Comparison of ENCODE assay signal across 8 cellular contexts in the genomic region with DNA sequence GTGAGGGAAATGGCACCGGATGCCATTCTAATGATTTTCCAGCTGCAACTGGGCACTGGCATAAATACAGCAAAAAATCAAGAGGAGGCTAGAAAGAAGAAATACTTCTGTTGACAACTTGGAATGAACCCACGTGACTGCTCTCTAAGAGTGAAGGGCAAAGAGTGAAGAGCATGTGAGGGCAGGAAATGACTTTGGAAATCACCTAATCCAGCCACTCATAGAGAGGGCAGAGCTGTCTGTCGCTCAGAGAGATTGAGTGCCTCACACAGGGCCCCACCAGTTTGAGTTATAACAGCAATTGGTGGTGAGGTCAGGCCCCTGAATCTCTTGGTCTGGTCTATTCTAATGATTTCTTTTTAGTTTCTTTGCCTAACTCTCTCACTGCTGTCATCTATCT. TPM values are rescaled to one million over a fixed set of nuclear protein-coding genes. Genes with fewer than 3 reads are reported as not detected.
DNase-seq lines count a peak whose midpoint lies in the region; ATAC-seq and TF ChIP-seq lines count a peak whose summit lies in the region.

No MANE protein-coding gene starts in this region.

- no peaks in the 10 kb centered on the region for H3K9me3 ChIP-seq in body of pancreas
- no peaks in the 10 kb centered on the region for H3K9me3 ChIP-seq in uterus

- H3K27ac ChIP-seq in body of pancreas (peak overlapping the region in 3 of 4 donors; percentile 27 to 39 (median 31)), uterus (peak overlapping the region in 1 of 2 donors; percentile 1), coronary artery (peak overlapping the region in 1 of 2 donors; percentile 43)

- H3K36me3 ChIP-seq in body of pancreas (replicated peaks in 1 of 2; ENCODE audit: insufficient read depth in 1 of 2, low read depth in 2 of 2) (no peaks in the 10 kb centered on the region), uterus (no peaks in the 10 kb centered on the region)

- TF ChIP-seq CTCF in body of pancreas (IDR thresholded peaks at IDR 0.05), result no peak
- no peak for TF ChIP-seq CTCF in uterus (IDR thresholded peaks at IDR 0.05)
- no peak for TF ChIP-seq CTCF in coronary artery (IDR thresholded peaks at IDR 0.05)

- no peak overlapping the region for H3K4me3 ChIP-seq in body of pancreas
- H3K4me3 ChIP-seq in uterus, result no peak overlapping the region
- no peak overlapping the region for H3K4me3 ChIP-seq in coronary artery

- WGBS in body of pancreas, 2 donors, result 46% methylated on average over 3 of the region's 3 CpGs

- no peak for TF ChIP-seq POLR2A in body of pancreas (IDR thresholded peaks at IDR 0.05)
- TF ChIP-seq POLR2A in uterus (IDR thresholded peaks at IDR 0.05), result no peak

- H3K4me1 ChIP-seq in body of pancreas, result peaks cover 29% of the 10 kb centered on the region
- no peaks in the 10 kb centered on the region for H3K4me1 ChIP-seq in uterus

- intact Hi-C loops in body of pancreas (cut with DNase I), result no loop called here
- intact Hi-C loops in uterus (cut with DNase I; ENCODE audit: low total_unique reads), result no loop called here

- H3K27me3 ChIP-seq in body of pancreas, result no peaks in the 10 kb centered on the region
- no peaks in the 10 kb centered on the region for H3K27me3 ChIP-seq in uterus

- peak; percentile 25 for ATAC-seq in GM19043 (IDR thresholded peaks at IDR 0.05; ENCODE audit: low read depth, unreplicated experiment)
- no peak for ATAC-seq in body of pancreas

- peak; percentile 4 for DNase-seq in MV-4-11 (lab: John Stamatoyannopoulos, UW)
- no peak for DNase-seq in body of pancreas
- DNase-seq in stimulated activated CD4-positive, alpha-beta T cell treated with anti-CD3 and anti-CD28 coated beads, Interleukin-2, amount 100 ng/mL, for 24 hours, result peak; percentile 15 to 39
- no peak for DNase-seq in uterus
- no peak for DNase-seq in hippocampal formation (lab: John Stamatoyannopoulos, UW)
- no peak for DNase-seq in KG1 (lab: John Stamatoyannopoulos, UW)
- DNase-seq in coronary artery (ENCODE audit: low spot score), result no peak

RNA-seq across cellular contexts. Expression of gene NEDD9, which starts 3.9 kb away (rescaled TPM):
- total RNA-seq in body of pancreas (10 to 100 TPM; 22.8 to 58.3 TPM), uterus (10 to 100 TPM; 36.2 to 99.1 (median 70.2) TPM)

Comparison
In these comparisons a context has a peak if more than half of its experiments do, and no peak if none do; other contexts are left out.
1. DNase-seq: peak in MV-4-11 (single experiment) and stimulated activated CD4-positive, alpha-beta T cell treated with anti-CD3 and anti-CD28 coated beads, Interleukin-2, amount 100 ng/mL, for 24 hours (2 of 2); none in body of pancreas (0 of 4), uterus (0 of 2), hippocampal formation (0 of 2), KG1 (single experiment) and coronary artery (single experiment).